1 cellular context compared by ENCODE assay signal in genomic region chr3:18446067-18446793, GRCh38.
A peak's percentile ranks its signal among the peaks of the same experiment; 100 is the strongest.
TF ChIP-seq lines count a peak whose summit lies in the region.

No MANE protein-coding gene starts in this region.

TF ChIP-seq in HEK293, 187 proteins besides CTCF, POLR2A, EP300 and RAD21:
- TF ChIP-seq PRDM10 (tag by site-specific recombination; IDR thresholded peaks at IDR 0.05) (peak; percentile 2; the same call in 1 of the 2 replicates), BCL6B (tag by site-specific recombination; IDR thresholded peaks at IDR 0.05) (peak; percentile 85), SCRT2 (tag by site-specific recombination; IDR thresholded peaks at IDR 0.05) (peak; percentile 81), ZNF362 (tag by site-specific recombination; IDR thresholded peaks at IDR 0.05) (no peak), PRDM6 (tag by site-specific recombination; IDR thresholded peaks at IDR 0.05) (peak; percentile 42)
